ENCODE assay signal across 25 cellular contexts in genomic region chr9:92725266-92725545, GRCh38. TPM values are rescaled to one million over a fixed set of nuclear protein-coding genes. Genes with fewer than 3 reads are reported as not detected.
DNase-seq lines count a peak whose midpoint lies in the region; ATAC-seq, FAIRE-seq and TF ChIP-seq lines count a peak whose summit lies in the region.
"Had no signal": no experiment of that assay in that cellular context is flagged by ENCODE, and none has a peak within 500 bp of the region (broad histone marks: within the 10 kb centered on the region; RNA-seq: fewer than 3 reads in every experiment).

No MANE protein-coding gene starts in this region.

- H3K27ac ChIP-seq in mesendoderm (ENCODE audit: low read depth, low read length): no peak overlapping the region
- H3K27ac ChIP-seq: hepatocyte, neural progenitor cell, testis had no signal

- no peak overlapping the region for H4K8ac ChIP-seq in mesendoderm (ENCODE audit: low read depth, low read length)

- no peak overlapping the region for H3K9ac ChIP-seq in mesendoderm (ENCODE audit: low read length)
- H3K9ac ChIP-seq: neural progenitor cell had no signal

- H3K79me1 ChIP-seq in mesendoderm (ENCODE audit: low read length): peaks cover 53% of the 10 kb centered on the region

- H3K56ac ChIP-seq in mesendoderm (ENCODE audit: low read length): no peak overlapping the region

- no peak overlapping the region for H2AK5ac ChIP-seq in mesendoderm (ENCODE audit: low read length)

- peaks cover 15% of the 10 kb centered on the region for H3K79me2 ChIP-seq in mesendoderm (ENCODE audit: control insufficient read depth, insufficient read depth, low read length)

- no peaks in the 10 kb centered on the region for H3K27me3 ChIP-seq in bronchial epithelial cell (ENCODE audit: control insufficient read depth, insufficient read depth, low read length)
- H3K27me3 ChIP-seq in mesendoderm (ENCODE audit: insufficient read depth, low read length, poor library complexity): no peaks in the 10 kb centered on the region
- H3K27me3 ChIP-seq: hepatocyte, neural progenitor cell, testis had no signal

- TF ChIP-seq CTCF in activated CD8-positive, alpha-beta T cell treated with anti-CD3 and anti-CD28 coated beads for 36 hours (IDR thresholded peaks at IDR 0.05): no peak
- TF ChIP-seq CTCF in bronchial epithelial cell (IDR thresholded peaks at IDR 0.05; ENCODE audit: insufficient read depth, low read length, severe bottlenecking): no peak

- no peak overlapping the region for H3K4me3 Mint-ChIP-seq in activated CD8-positive, alpha-beta T cell treated with anti-CD3 and anti-CD28 coated beads, Interleukin-2, amount 10 ng/mL, durations not matched to agents 7 days and 5 days
- H3K4me3 Mint-ChIP-seq in activated CD8-positive, alpha-beta T cell treated with anti-CD3 and anti-CD28 coated beads for 36 hours: no peak overlapping the region
- no peak overlapping the region for H3K4me3 Mint-ChIP-seq in activated naive CD4-positive, alpha-beta T cell treated with anti-CD3 and anti-CD28 coated beads for 36 hours
- H3K4me3 Mint-ChIP-seq in activated naive CD8-positive, alpha-beta T cell treated with anti-CD3 and anti-CD28 coated beads for 36 hours: no peak overlapping the region
- H3K4me3 Mint-ChIP-seq: activated CD4-positive, alpha-beta T cell treated with anti-CD3 and anti-CD28 coated beads, Interleukin-2, amount 10 ng/mL, durations not matched to agents 7 days and 5 days; GM23338; immature natural killer cell; neural progenitor cell had no signal

- H3K4me1 ChIP-seq in mesendoderm (ENCODE audit: control insufficient read depth, low read depth, low read length): no peaks in the 10 kb centered on the region
- H3K4me1 ChIP-seq: neural progenitor cell had no signal

- no peak overlapping the region for H4K5ac ChIP-seq in mesendoderm (ENCODE audit: low read length)

- H2BK120ac ChIP-seq in mesendoderm (ENCODE audit: low read depth, low read length): no peak overlapping the region

- WGBS in mesendoderm (ENCODE audit: extremely low coverage, insufficient coverage, low lambda C conversion rate): no CpG with 5 or more reads among the region's 4 CpGs

- intact Hi-C loops in activated CD8-positive, alpha-beta T cell treated with anti-CD3 and anti-CD28 coated beads for 36 hours (cut with micrococcal nuclease): no loop called here
- intact Hi-C loops in activated naive CD4-positive, alpha-beta T cell treated with anti-CD3 and anti-CD28 coated beads for 36 hours (cut with micrococcal nuclease): no loop called here

- H2BK15ac ChIP-seq in mesendoderm (replicated peaks; ENCODE audit: low read depth): no peak overlapping the region

- peak overlapping the region; percentile 45 for H3K23ac ChIP-seq in mesendoderm (ENCODE audit: low read length)

- CTCF ChIA-PET in activated CD8-positive, alpha-beta T cell treated with anti-CD3 and anti-CD28 coated beads, Interleukin-2, amount 10 ng/mL, durations not matched to agents 7 days and 5 days (lab: Charles Lee): interaction anchor here (1.0 kb wide), 1 partner anchor 8 kb away, joined by 4 read pairs; no protein-coding TSS in a partner anchor
- CTCF ChIA-PET in activated CD8-positive, alpha-beta T cell treated with anti-CD3 and anti-CD28 coated beads for 36 hours (lab: Charles Lee): interaction anchor here (0.9 to 2.1 kb wide), 3 partner anchors 8 to 12 kb away, joined by 3 to 6 read pairs (median 6); no protein-coding TSS in a partner anchor
- CTCF ChIA-PET in activated naive CD4-positive, alpha-beta T cell treated with anti-CD3 and anti-CD28 coated beads for 36 hours (lab: Charles Lee): no interaction called here

- H2BK5ac ChIP-seq in mesendoderm (ENCODE audit: low read length): no peak overlapping the region

- DNase-seq in activated CD8-positive, alpha-beta T cell treated with anti-CD3 and anti-CD28 coated beads, Interleukin-2, amount 10 ng/mL, durations not matched to agents 7 days and 5 days: no peak
- DNase-seq in activated CD8-positive, alpha-beta T cell treated with anti-CD3 and anti-CD28 coated beads for 36 hours: no peak
- DNase-seq in bronchial epithelial cell (ENCODE audit: low read depth) (no peak), mesendoderm (no peak), urothelium cell line (ENCODE audit: low spot score) (no peak)
- DNase-seq in activated naive CD4-positive, alpha-beta T cell treated with anti-CD3 and anti-CD28 coated beads for 36 hours: no peak
- no peak for DNase-seq in activated naive CD8-positive, alpha-beta T cell treated with anti-CD3 and anti-CD28 coated beads for 36 hours
- DNase-seq: activated CD4-positive, alpha-beta T cell treated with anti-CD3 and anti-CD28 coated beads, Interleukin-2, amount 10 ng/mL, durations not matched to agents 7 days and 5 days; activated naive CD4-positive, alpha-beta T cell treated with anti-CD3 and anti-CD28 coated beads, Interleukin-2, amount 50 U/mL, for 16 hours; AML-193; anterior cingulate cortex; caudate nucleus; foreskin fibroblast; immature natural killer cell; left ventricle myocardium superior; NCI-H1930; NCI-H82; PC-3; SIG-M5; testis had no signal

- H3K9me3 Mint-ChIP-seq in activated CD8-positive, alpha-beta T cell treated with anti-CD3 and anti-CD28 coated beads, Interleukin-2, amount 10 ng/mL, durations not matched to agents 7 days and 5 days (ENCODE audit: insufficient read depth): no peaks in the 10 kb centered on the region
- H3K9me3 Mint-ChIP-seq in activated CD8-positive, alpha-beta T cell treated with anti-CD3 and anti-CD28 coated beads for 36 hours: no peaks in the 10 kb centered on the region
- no peaks in the 10 kb centered on the region for H3K9me3 Mint-ChIP-seq in activated naive CD4-positive, alpha-beta T cell treated with anti-CD3 and anti-CD28 coated beads for 36 hours
- H3K9me3 Mint-ChIP-seq in activated naive CD8-positive, alpha-beta T cell treated with anti-CD3 and anti-CD28 coated beads for 36 hours: no peaks in the 10 kb centered on the region
- H3K9me3 Mint-ChIP-seq: activated CD4-positive, alpha-beta T cell treated with anti-CD3 and anti-CD28 coated beads, Interleukin-2, amount 10 ng/mL, durations not matched to agents 7 days and 5 days; GM23338; immature natural killer cell; neural progenitor cell had no signal

- FAIRE-seq in bronchial epithelial cell (lab: Jason Lieb, UNC) (peak; percentile 84), urothelium cell line (lab: Jason Lieb, UNC) (peak; percentile 50)

- no peak overlapping the region for H3K4me3 ChIP-seq in bronchial epithelial cell (ENCODE audit: low read depth, low read length)
- no peak overlapping the region for H3K4me3 ChIP-seq in mesendoderm (ENCODE audit: low read length)
- H3K4me3 ChIP-seq: GM23338, hepatocyte, neural progenitor cell, testis had no signal

- H3K27ac Mint-ChIP-seq in activated CD8-positive, alpha-beta T cell treated with anti-CD3 and anti-CD28 coated beads, Interleukin-2, amount 10 ng/mL, durations not matched to agents 7 days and 5 days: peak overlapping the region; percentile 15
- H3K27ac Mint-ChIP-seq in activated CD8-positive, alpha-beta T cell treated with anti-CD3 and anti-CD28 coated beads for 36 hours: no peak overlapping the region
- no peak overlapping the region for H3K27ac Mint-ChIP-seq in activated naive CD4-positive, alpha-beta T cell treated with anti-CD3 and anti-CD28 coated beads for 36 hours
- H3K27ac Mint-ChIP-seq in activated naive CD8-positive, alpha-beta T cell treated with anti-CD3 and anti-CD28 coated beads for 36 hours: no peak overlapping the region
- H3K27ac Mint-ChIP-seq: activated CD4-positive, alpha-beta T cell treated with anti-CD3 and anti-CD28 coated beads, Interleukin-2, amount 10 ng/mL, durations not matched to agents 7 days and 5 days; GM23338; neural progenitor cell; progenitor cell of endocrine pancreas had no signal

- H3K36me3 ChIP-seq in bronchial epithelial cell (ENCODE audit: control insufficient read depth, insufficient read depth, low read length) (peaks cover 37% of the 10 kb centered on the region), mesendoderm (ENCODE audit: control insufficient read depth, insufficient read depth, low read length) (peaks cover 17% of the 10 kb centered on the region)
- H3K36me3 ChIP-seq: neural progenitor cell had no signal

- H3K4me1 Mint-ChIP-seq in activated CD8-positive, alpha-beta T cell treated with anti-CD3 and anti-CD28 coated beads, Interleukin-2, amount 10 ng/mL, durations not matched to agents 7 days and 5 days (ENCODE audit: low read depth): peaks cover 28% of the 10 kb centered on the region
- H3K4me1 Mint-ChIP-seq in activated CD8-positive, alpha-beta T cell treated with anti-CD3 and anti-CD28 coated beads for 36 hours (ENCODE audit: low read depth): peaks cover 7% of the 10 kb centered on the region
- no peaks in the 10 kb centered on the region for H3K4me1 Mint-ChIP-seq in activated naive CD4-positive, alpha-beta T cell treated with anti-CD3 and anti-CD28 coated beads for 36 hours (ENCODE audit: low read depth)
- H3K4me1 Mint-ChIP-seq in activated naive CD8-positive, alpha-beta T cell treated with anti-CD3 and anti-CD28 coated beads for 36 hours: peaks cover 3% of the 10 kb centered on the region
- H3K4me1 Mint-ChIP-seq: GM23338 had no signal

- H3K27me3 Mint-ChIP-seq in activated CD8-positive, alpha-beta T cell treated with anti-CD3 and anti-CD28 coated beads, Interleukin-2, amount 10 ng/mL, durations not matched to agents 7 days and 5 days (ENCODE audit: low read depth): no peaks in the 10 kb centered on the region
- no peaks in the 10 kb centered on the region for H3K27me3 Mint-ChIP-seq in activated CD8-positive, alpha-beta T cell treated with anti-CD3 and anti-CD28 coated beads for 36 hours
- no peaks in the 10 kb centered on the region for H3K27me3 Mint-ChIP-seq in activated naive CD4-positive, alpha-beta T cell treated with anti-CD3 and anti-CD28 coated beads for 36 hours (ENCODE audit: low read depth)
- H3K27me3 Mint-ChIP-seq in activated naive CD8-positive, alpha-beta T cell treated with anti-CD3 and anti-CD28 coated beads for 36 hours: no peaks in the 10 kb centered on the region
- H3K27me3 Mint-ChIP-seq: activated CD4-positive, alpha-beta T cell treated with anti-CD3 and anti-CD28 coated beads, Interleukin-2, amount 10 ng/mL, durations not matched to agents 7 days and 5 days; progenitor cell of endocrine pancreas had no signal

- no peak for ATAC-seq in activated CD8-positive, alpha-beta T cell treated with anti-CD3 and anti-CD28 coated beads, Interleukin-2, amount 10 ng/mL, durations not matched to agents 7 days and 5 days
- no peak for ATAC-seq in activated CD8-positive, alpha-beta T cell treated with anti-CD3 and anti-CD28 coated beads for 36 hours
- no peak for ATAC-seq in HG03460 (IDR thresholded peaks at IDR 0.05; ENCODE audit: unreplicated experiment)
- ATAC-seq: GM23338, left ventricle myocardium superior, PC-3 had no signal

- H3K4me2 ChIP-seq in mesendoderm (ENCODE audit: low read length): no peak overlapping the region
- H3K4me2 ChIP-seq: GM23338, hepatocyte, neural progenitor cell had no signal

- no peak overlapping the region for H3K4ac ChIP-seq in mesendoderm (ENCODE audit: low read depth, low read length)

- H3K36me3 Mint-ChIP-seq in activated CD8-positive, alpha-beta T cell treated with anti-CD3 and anti-CD28 coated beads, Interleukin-2, amount 10 ng/mL, durations not matched to agents 7 days and 5 days (ENCODE audit: low read depth): peaks cover 18% of the 10 kb centered on the region
- H3K36me3 Mint-ChIP-seq in activated CD8-positive, alpha-beta T cell treated with anti-CD3 and anti-CD28 coated beads for 36 hours (ENCODE audit: low read depth): peaks cover 16% of the 10 kb centered on the region
- H3K36me3 Mint-ChIP-seq in activated naive CD4-positive, alpha-beta T cell treated with anti-CD3 and anti-CD28 coated beads for 36 hours (ENCODE audit: low read depth): peaks cover 11% of the 10 kb centered on the region
- H3K36me3 Mint-ChIP-seq in activated naive CD8-positive, alpha-beta T cell treated with anti-CD3 and anti-CD28 coated beads for 36 hours: no peaks in the 10 kb centered on the region

- POLR2A ChIA-PET in activated CD8-positive, alpha-beta T cell treated with anti-CD3 and anti-CD28 coated beads, Interleukin-2, amount 10 ng/mL, durations not matched to agents 7 days and 5 days (lab: Charles Lee): no interaction called here
- POLR2A ChIA-PET in activated CD8-positive, alpha-beta T cell treated with anti-CD3 and anti-CD28 coated beads for 36 hours (lab: Charles Lee): interaction anchor here (0.9 kb wide), 1 partner anchor 39 kb away, joined by 3 read pairs; the partner anchor contains the start of gene BICD2

- no peak overlapping the region for H3K18ac ChIP-seq in mesendoderm (ENCODE audit: low read length)

RNA-seq across cellular contexts. Expression of gene BICD2, which starts 39.4 kb away (rescaled TPM):
- total RNA-seq in activated CD8-positive, alpha-beta T cell treated with anti-CD3 and anti-CD28 coated beads, Interleukin-2, amount 10 ng/mL, durations not matched to agents 7 days and 5 days: 10 to 100 TPM; 31.9 to 32.5 TPM
- total RNA-seq in activated CD8-positive, alpha-beta T cell treated with anti-CD3 and anti-CD28 coated beads for 36 hours: 10 to 100 TPM; 14.2 to 16.8 TPM
- 92.7 and 138 TPM in 2 replicates for total RNA-seq in bronchial epithelial cell
- 10.9 TPM for polyA plus RNA-seq in mesendoderm (2013, experiment 1 of 2)
- polyA plus RNA-seq in mesendoderm (2013, experiment 2 of 2): 11.3 TPM
- total RNA-seq in activated naive CD4-positive, alpha-beta T cell treated with anti-CD3 and anti-CD28 coated beads for 36 hours: 10 to 100 TPM; 11.2 to 12.0 TPM
- 10 to 100 TPM; 19.2 to 20.5 TPM for total RNA-seq in activated naive CD8-positive, alpha-beta T cell treated with anti-CD3 and anti-CD28 coated beads for 36 hours

RNA-seq across cellular contexts. Expression of gene IPPK, which starts 55.3 kb away (rescaled TPM):
- 1 to 10 TPM; 8.7 to 9.7 TPM for total RNA-seq in activated CD8-positive, alpha-beta T cell treated with anti-CD3 and anti-CD28 coated beads, Interleukin-2, amount 10 ng/mL, durations not matched to agents 7 days and 5 days
- total RNA-seq in activated CD8-positive, alpha-beta T cell treated with anti-CD3 and anti-CD28 coated beads for 36 hours: 10 to 100 TPM; 12.5 to 15.8 TPM
- 27.6 and 38.8 TPM in 2 replicates for total RNA-seq in bronchial epithelial cell
- polyA plus RNA-seq in mesendoderm (2013, experiment 1 of 2): 5.6 TPM
- 6.2 TPM for polyA plus RNA-seq in mesendoderm (2013, experiment 2 of 2)
- 1 to 10 TPM; 7.6 to 8.2 TPM for total RNA-seq in activated naive CD4-positive, alpha-beta T cell treated with anti-CD3 and anti-CD28 coated beads for 36 hours
- total RNA-seq in activated naive CD8-positive, alpha-beta T cell treated with anti-CD3 and anti-CD28 coated beads for 36 hours: 10 to 100 TPM; 13.0 to 13.9 TPM
